Comparison of ENCODE assay signal across 1 cellular context in the genomic region with DNA sequence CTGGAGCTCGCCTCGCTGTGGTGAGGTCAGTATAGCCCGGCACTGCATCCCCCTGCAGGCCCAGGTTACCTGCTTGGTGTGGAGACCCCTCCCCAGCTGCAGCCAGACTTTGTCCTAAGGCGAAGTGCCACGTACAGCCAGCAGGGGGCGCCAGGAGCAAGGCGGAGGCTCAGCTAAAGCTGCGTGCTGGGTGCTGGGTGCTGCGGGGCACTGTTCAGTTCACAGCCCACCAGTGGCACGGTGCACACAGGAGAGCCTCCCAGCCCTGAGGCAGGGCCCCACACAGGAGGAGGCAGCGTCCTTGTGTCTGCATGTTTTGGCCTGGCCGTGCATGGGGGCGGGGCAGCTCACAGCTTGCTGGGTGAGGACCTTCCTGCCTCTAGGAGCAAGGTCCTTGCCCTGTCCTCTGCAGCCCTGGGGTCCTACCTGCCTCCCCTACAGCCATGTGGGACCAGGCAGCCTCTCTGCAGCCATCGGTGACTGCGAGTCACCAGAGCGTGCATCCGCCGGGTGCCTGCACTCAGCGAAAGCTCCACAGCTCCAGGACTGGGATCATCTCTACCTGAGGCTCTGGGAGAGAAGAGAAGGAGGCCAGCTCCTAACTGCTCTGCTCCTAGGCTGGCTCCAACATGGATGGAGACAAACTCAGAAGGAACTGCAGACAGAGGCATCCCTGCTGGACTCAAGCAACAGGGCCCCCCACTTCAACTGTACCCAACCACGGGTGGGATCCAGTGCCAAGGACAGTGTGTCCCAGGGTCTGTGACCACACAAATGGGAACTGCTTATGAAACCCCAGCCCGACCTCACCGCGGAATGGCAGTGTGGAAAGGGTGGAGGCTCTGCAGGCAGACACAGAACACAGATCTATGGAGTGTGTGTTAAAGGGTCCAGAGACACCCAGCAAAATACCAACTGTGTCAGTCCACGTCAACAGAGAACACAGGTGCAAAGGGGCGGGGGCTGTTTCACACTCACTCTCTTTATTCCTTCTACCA.
TF ChIP-seq lines count a peak whose summit lies in the region.

No MANE protein-coding gene starts in this region.

TF ChIP-seq in HepG2, 621 proteins besides CTCF, POLR2A, EP300 and RAD21 (continued from another document and continues in another):
- TF ChIP-seq, protein P1, sequence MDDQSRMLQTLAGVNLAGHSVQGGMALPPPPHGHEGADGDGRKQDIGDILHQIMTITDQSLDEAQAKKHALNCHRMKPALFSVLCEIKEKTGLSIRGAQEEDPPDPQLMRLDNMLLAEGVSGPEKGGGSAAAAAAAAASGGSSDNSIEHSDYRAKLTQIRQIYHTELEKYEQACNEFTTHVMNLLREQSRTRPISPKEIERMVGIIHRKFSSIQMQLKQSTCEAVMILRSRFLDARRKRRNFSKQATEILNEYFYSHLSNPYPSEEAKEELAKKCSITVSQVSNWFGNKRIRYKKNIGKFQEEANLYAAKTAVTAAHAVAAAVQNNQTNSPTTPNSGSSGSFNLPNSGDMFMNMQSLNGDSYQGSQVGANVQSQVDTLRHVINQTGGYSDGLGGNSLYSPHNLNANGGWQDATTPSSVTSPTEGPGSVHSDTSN (CRISPR knock-in tag; IDR thresholded peaks at IDR 0.05; ENCODE audit: borderline replicate concordance) = no peak
- TF ChIP-seq IRX3 (CRISPR knock-in tag; IDR thresholded peaks at IDR 0.05; ENCODE audit: borderline replicate concordance, low read depth) = 0 out of 2 replicates have a peak, but pooled peaks have one; percentile 33
- peak; percentile 96 for TF ChIP-seq ZNF281 (CRISPR knock-in tag; IDR thresholded peaks at IDR 0.05; ENCODE audit: borderline replicate concordance)
- TF ChIP-seq FOXJ3 (CRISPR knock-in tag; IDR thresholded peaks at IDR 0.05; ENCODE audit: borderline replicate concordance) = peak; percentile 27; the same call in 1 of the 2 replicates
- no peak for TF ChIP-seq HNRNPK (IDR thresholded peaks at IDR 0.05; ENCODE audit: low read depth, low read length, poor library complexity, severe bottlenecking)
- peak; percentile 96 for TF ChIP-seq STAG1 (CRISPR knock-in tag; IDR thresholded peaks at IDR 0.05)
- 0 out of 2 replicates have a peak, but pooled peaks have one; percentile 4 for TF ChIP-seq ARID3A (IDR thresholded peaks at IDR 0.05; ENCODE audit: low read depth, low read length)
- TF ChIP-seq MTERF4 (CRISPR knock-in tag; IDR thresholded peaks at IDR 0.05) = peak; percentile 35; the same call in 1 of the 2 replicates
- TF ChIP-seq ZBTB37 (CRISPR knock-in tag; IDR thresholded peaks at IDR 0.05) = peak; percentile 72
- TF ChIP-seq SNRNP70 (IDR thresholded peaks at IDR 0.05; ENCODE audit: low read depth, low read length) = no peak
- peak; percentile 94 for TF ChIP-seq DZIP1 (CRISPR knock-in tag; IDR thresholded peaks at IDR 0.05)
- TF ChIP-seq ZNF543 (CRISPR knock-in tag; IDR thresholded peaks at IDR 0.05) = peak; percentile 52; the same call in 1 of the 2 replicates
- peak; percentile 97 for TF ChIP-seq ESRRA (CRISPR knock-in tag; IDR thresholded peaks at IDR 0.05; ENCODE audit: low read depth)
- peak; percentile 97; the same call in 1 of the 2 replicates for TF ChIP-seq ZNF512B (CRISPR knock-in tag; IDR thresholded peaks at IDR 0.05; ENCODE audit: borderline replicate concordance)
- 0 out of 2 replicates have a peak, but pooled peaks have one; percentile 40 for TF ChIP-seq ZBTB21 (CRISPR knock-in tag; IDR thresholded peaks at IDR 0.05)
- no peak for TF ChIP-seq ZSCAN30 (CRISPR knock-in tag; IDR thresholded peaks at IDR 0.05)
- peak; percentile 92 for TF ChIP-seq ZBTB33 (CRISPR knock-in tag; IDR thresholded peaks at IDR 0.05)
- no peak; the same call in 1 of the 2 replicates for TF ChIP-seq ZNF503 (CRISPR knock-in tag; IDR thresholded peaks at IDR 0.05)
- TF ChIP-seq CENPBD1 (CRISPR knock-in tag; IDR thresholded peaks at IDR 0.05; ENCODE audit: borderline replicate concordance, low read depth) = no peak
- no peak for TF ChIP-seq PRPF4 (IDR thresholded peaks at IDR 0.05; ENCODE audit: low read depth, low read length, poor library complexity, severe bottlenecking)
- no peak for TF ChIP-seq ZNF737 (CRISPR knock-in tag; IDR thresholded peaks at IDR 0.05; ENCODE audit: borderline replicate concordance)
- no peak for TF ChIP-seq LCORL (IDR thresholded peaks at IDR 0.05)
- TF ChIP-seq LCORL (CRISPR knock-in tag; IDR thresholded peaks at IDR 0.05) = peak; percentile 100
- TF ChIP-seq ZNF383 (CRISPR knock-in tag; IDR thresholded peaks at IDR 0.05; ENCODE audit: borderline replicate concordance) = no peak
- peak; percentile 88 for TF ChIP-seq ZNF296 (CRISPR knock-in tag; conservative IDR thresholded peaks at IDR 0.05)
- TF ChIP-seq GTF2F1 (IDR thresholded peaks at IDR 0.05; ENCODE audit: low read length) = peak; percentile 40; the same call in 1 of the 2 replicates
- no peak for TF ChIP-seq ZNF570 (CRISPR knock-in tag; IDR thresholded peaks at IDR 0.05; ENCODE audit: borderline replicate concordance)
- peak; percentile 95 for TF ChIP-seq MYC (CRISPR knock-in tag; IDR thresholded peaks at IDR 0.05; ENCODE audit: borderline replicate concordance)
- no peak for TF ChIP-seq MTA3 (CRISPR knock-in tag; IDR thresholded peaks at IDR 0.05)
